Comparison of ENCODE assay signal across 11 cellular contexts in genomic region chr19:8305798-8306197, GRCh38. TPM values are rescaled to one million over a fixed set of nuclear protein-coding genes. Genes with fewer than 3 reads are reported as not detected.
DNase-seq lines count a peak whose midpoint lies in the region; ATAC-seq lines count a peak whose summit lies in the region.
"Had no signal": no experiment of that assay in that cellular context is flagged by ENCODE, and none has a peak within 500 bp of the region (broad histone marks: within the 10 kb centered on the region; RNA-seq: fewer than 3 reads in every experiment).

No MANE protein-coding gene starts in this region.

- peak overlapping the region in 1 of 3 donors; percentile 90 for H3K4me3 Mint-ChIP-seq in T-cell
- H3K4me3 Mint-ChIP-seq in effector memory CD8-positive, alpha-beta T cell: peak overlapping the region in 1 of 2 donors; percentile 95

- H3K9me3 Mint-ChIP-seq in T-cell: no peaks in the 10 kb centered on the region
- H3K9me3 Mint-ChIP-seq in effector memory CD8-positive, alpha-beta T cell: no peaks in the 10 kb centered on the region

- CTCF ChIA-PET in T-cell (lab: Charles Lee): interaction anchor here in 1 of 2 donors (0.6 kb wide), 1 partner anchor 37 kb away, joined by 4 read pairs; no protein-coding TSS in a partner anchor

- no peak for ATAC-seq in activated CD4-positive, CD25-positive, alpha-beta regulatory T cell treated with anti-CD3 and anti-CD28 coated beads, Interleukin-2, amount 50 U/mL, for 24 hours
- ATAC-seq in T-cell (replicated peaks in 1 of 4): no peak
- no peak for ATAC-seq in effector memory CD8-positive, alpha-beta T cell (replicated peaks)
- ATAC-seq in HG03097 (IDR thresholded peaks at IDR 0.05; ENCODE audit: low FRiP score, unreplicated experiment): no peak

- POLR2A ChIA-PET in T-cell (lab: Charles Lee): no interaction called here

- H3K4me1 Mint-ChIP-seq in T-cell: peaks cover 26 to 37% (median 36%) of the 10 kb centered on the region in 3 donors
- H3K4me1 Mint-ChIP-seq in effector memory CD8-positive, alpha-beta T cell (ENCODE audit: low read depth in 2 of 2): peaks cover 31 to 35% of the 10 kb centered on the region in 2 donors

- H3K36me3 Mint-ChIP-seq in T-cell: peaks cover 3% of the 10 kb centered on the region
- H3K36me3 Mint-ChIP-seq in effector memory CD8-positive, alpha-beta T cell (ENCODE audit: insufficient read depth): peaks cover 19% of the 10 kb centered on the region

- no peaks in the 10 kb centered on the region for H3K27me3 Mint-ChIP-seq in T-cell
- H3K27me3 Mint-ChIP-seq in effector memory CD8-positive, alpha-beta T cell: no peaks in the 10 kb centered on the region

- H3K27ac Mint-ChIP-seq in T-cell: peak overlapping the region; percentile 7 to 66
- H3K27ac Mint-ChIP-seq in effector memory CD8-positive, alpha-beta T cell: peak overlapping the region; percentile 70 to 96

- peak; percentile 25 for DNase-seq in activated CD4-positive, CD25-positive, alpha-beta regulatory T cell treated with anti-CD3 and anti-CD28 coated beads, Interleukin-2, amount 50 U/mL, for 72 hours
- DNase-seq in T-cell (peak in 2 of 34 experiments; percentile 0 to 10), T1000 (lab: John Stamatoyannopoulos, UW) (no peak), NCI-H1092 treated with DMSO at 0.1 percent for 48 hours (lab: John Stamatoyannopoulos, UW) (no peak)
- no peak for DNase-seq in effector memory CD8-positive, alpha-beta T cell
- peak; percentile 20 for DNase-seq in stimulated activated CD8-positive, alpha-beta memory T cell treated with anti-CD3 and anti-CD28 coated beads, Interleukin-4, amount 100 ng/mL, for 48 hours
- DNase-seq: effector memory CD4-positive, alpha-beta T cell; NCI-H1930 had no signal

RNA-seq across cellular contexts. Expression of gene CD320, which starts 2.4 kb away (rescaled TPM):
- total RNA-seq in T-cell: 10 to 100 TPM; 26.1 to 41.5 (median 37.4) TPM

RNA-seq across cellular contexts. Expression of gene NDUFA7, which starts 15.4 kb away (rescaled TPM):
- 10 to 100 TPM; 24.5 to 44.7 (median 32.8) TPM for total RNA-seq in T-cell

RNA-seq across cellular contexts. Expression of gene RPS28, which starts 15.5 kb away (rescaled TPM):
- 1,000 to 10,000 TPM; 2,995 to 3,551 (median 3,317) TPM for total RNA-seq in T-cell

RNA-seq across cellular contexts. Expression of gene KANK3, which starts 37.3 kb away (rescaled TPM):
- total RNA-seq in T-cell: 1 to 10 TPM in 4 of 5 donors, under 1 TPM in 1; 0.88 to 5.5 (median 4.4) TPM

RNA-seq across cellular contexts. Expression of gene ANGPTL4, which starts 58.2 kb away (rescaled TPM):
- under 1 TPM in 2 of 5 donors, not detected in 3; 0.18 to 0.19 TPM for total RNA-seq in T-cell
- total RNA-seq: A172 had no signal

Comparison
In these comparisons a context has a peak if more than half of its experiments do, and no peak if none do; other contexts are left out.
1. DNase-seq: peak in activated CD4-positive, CD25-positive, alpha-beta regulatory T cell treated with anti-CD3 and anti-CD28 coated beads, Interleukin-2, amount 50 U/mL, for 72 hours (single experiment) and stimulated activated CD8-positive, alpha-beta memory T cell treated with anti-CD3 and anti-CD28 coated beads, Interleukin-4, amount 100 ng/mL, for 48 hours (single experiment); none in effector memory CD8-positive, alpha-beta T cell (0 of 3), T1000 (single experiment) and NCI-H1092 treated with DMSO at 0.1 percent for 48 hours (single experiment).